Comparison of ENCODE assay signal across 8 cellular contexts in the genomic region with DNA sequence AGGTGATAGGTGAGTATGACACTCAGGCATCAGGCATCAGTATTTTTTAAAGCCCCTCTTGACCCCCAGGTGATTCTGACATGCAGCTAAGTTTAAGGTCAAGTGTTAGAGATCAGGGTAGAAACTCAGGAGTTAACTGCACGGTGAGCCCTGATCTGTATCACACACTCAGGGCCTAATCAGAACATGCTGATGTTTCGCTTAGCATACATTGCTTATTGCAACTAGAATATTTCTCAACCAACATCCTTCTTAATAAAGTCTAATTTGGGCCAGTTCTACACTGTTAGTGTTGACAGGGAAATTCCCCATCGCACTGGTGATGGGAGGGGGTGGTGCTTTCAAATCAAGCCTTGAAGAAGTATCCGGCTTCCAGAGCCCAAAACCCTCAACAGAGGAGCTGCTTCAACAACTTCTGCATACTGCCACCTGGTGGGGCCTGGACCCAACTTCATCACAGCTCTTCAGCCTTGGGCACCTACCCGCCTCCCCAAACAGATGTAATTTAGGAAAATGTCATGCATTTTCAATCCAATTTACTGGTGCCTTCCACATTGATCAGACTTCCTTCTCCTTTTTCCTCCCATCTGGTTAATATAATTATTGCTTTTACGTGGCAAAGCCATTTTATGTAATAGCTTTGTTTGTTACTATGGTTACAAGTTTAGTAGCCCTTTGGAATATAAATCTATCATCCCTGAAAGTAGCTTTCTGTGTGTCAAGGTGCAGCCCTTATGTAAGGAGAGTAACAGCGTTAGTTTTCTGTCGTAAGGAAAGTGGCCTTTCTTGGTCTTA.
DNase-seq lines count a peak whose midpoint lies in the region; ATAC-seq and TF ChIP-seq lines count a peak whose summit lies in the region.

No MANE protein-coding gene starts in this region.

- H3K9me1 ChIP-seq in IMR-90 (ENCODE audit: insufficient read depth, low read length): no peaks in the 10 kb centered on the region

- H3K9me3 Mint-ChIP-seq in Caco-2 (ENCODE audit: unreplicated experiment): no peaks in the 10 kb centered on the region

- H2BK15ac ChIP-seq in IMR-90 (ENCODE audit: low read depth, low read length): no peak overlapping the region; the same call in 2 of the 3 replicates

- H2BK5ac ChIP-seq in IMR-90 (ENCODE audit: low read depth, low read length, poor library complexity, severe bottlenecking): no peak overlapping the region

- no peak overlapping the region for H3K56ac ChIP-seq in IMR-90 (ENCODE audit: extremely low read depth, insufficient read depth, low read length)

- H3K27ac ChIP-seq in IMR-90 (ENCODE audit: insufficient read depth, low read length): no peak overlapping the region
- peak overlapping the region in 3 of 4 donors; percentile 48 to 64 (median 51) for H3K27ac ChIP-seq in Peyer's patch
- H3K27ac ChIP-seq in neural cell (ENCODE audit: low read length): no peak overlapping the region

- H2BK120ac ChIP-seq in IMR-90 (ENCODE audit: low read depth, low read length): no peak overlapping the region

- TF ChIP-seq CTCF in Caco-2 (IDR thresholded peaks at IDR 0.05; ENCODE audit: insufficient read depth in 1 of 2, low read depth in 1 of 2, low read length in 1 of 2, severe bottlenecking in 1 of 2, unreplicated experiment in 1 of 2) (peak; percentile 55 to 66), IMR-90 (conservative IDR thresholded peaks at IDR 0.05; ENCODE audit: low read depth, low read length) (peak; percentile 83), Peyer's patch (IDR thresholded peaks at IDR 0.05) (peak; percentile 64 to 87 (median 72)), neural cell (IDR thresholded peaks at IDR 0.05; ENCODE audit: poor library complexity, severe bottlenecking) (peak; percentile 82)

- H3K4me3 Mint-ChIP-seq in Caco-2 (ENCODE audit: unreplicated experiment): no peak overlapping the region

- peaks cover 3% of the 10 kb centered on the region; the same call in 1 of the 2 replicates for H3K9me3 ChIP-seq in Caco-2
- H3K9me3 ChIP-seq in IMR-90 (ENCODE audit: control insufficient read depth, insufficient read depth, low read length): 0 out of 2 replicates have a peak, but pooled peaks cover 2% of the 10 kb centered on the region
- no peaks in the 10 kb centered on the region for H3K9me3 ChIP-seq in Peyer's patch
- no peaks in the 10 kb centered on the region for H3K9me3 ChIP-seq in neural cell (ENCODE audit: low read length)

- intact Hi-C loops in Caco-2 (cut with micrococcal nuclease; ENCODE audit: unreplicated experiment) (loop anchor here (2.0 to 10.0 kb wide), 3 partner anchors 162 to 410 kb away; no protein-coding TSS in a partner anchor), IMR-90 (cut with micrococcal nuclease) (loop anchor here (1.0 to 2.0 kb wide), 5 partner anchors 134 to 918 kb away; no protein-coding TSS in a partner anchor)

- H3K23ac ChIP-seq in IMR-90 (ENCODE audit: low read depth, low read length): no peak overlapping the region

- no peak overlapping the region for H2AK5ac ChIP-seq in IMR-90 (ENCODE audit: low read depth, low read length)

- no peak overlapping the region for H3K9ac ChIP-seq in IMR-90 (ENCODE audit: low read depth, low read length)
- no peak overlapping the region for H3K9ac ChIP-seq in neural cell (ENCODE audit: low read length)

- TF ChIP-seq EP300 in neural cell (conservative IDR thresholded peaks at IDR 0.05; ENCODE audit: poor library complexity, severe bottlenecking): no peak

- H4K20me1 ChIP-seq in IMR-90 (ENCODE audit: insufficient read depth, low read length) (no peaks in the 10 kb centered on the region), neural cell (ENCODE audit: insufficient read depth) (no peaks in the 10 kb centered on the region)

- H3K4me1 Mint-ChIP-seq in Caco-2 (ENCODE audit: low read depth, unreplicated experiment): peaks cover 21% of the 10 kb centered on the region

- H3F3A ChIP-seq in neural cell (ENCODE audit: insufficient read depth, low read length, poor library complexity, severe bottlenecking): no peaks in the 10 kb centered on the region

- H3K4me1 ChIP-seq in Caco-2 (peaks cover 31% of the 10 kb centered on the region), IMR-90 (ENCODE audit: control insufficient read depth, insufficient read depth, low read length) (peaks cover 3% of the 10 kb centered on the region; the same call in 1 of the 2 replicates), Peyer's patch (peaks cover 0 to 11% (median 5%) of the 10 kb centered on the region in 4 donors)

- H2AK9ac ChIP-seq in IMR-90 (replicated peaks; ENCODE audit: low read depth, low read length, poor library complexity): no peak overlapping the region

- no peak for TF ChIP-seq POLR2A in IMR-90 (IDR thresholded peaks at IDR 0.05; ENCODE audit: low read depth, low read length)
- TF ChIP-seq POLR2A in Peyer's patch (IDR thresholded peaks at IDR 0.05): no peak

- H3K4me3 ChIP-seq in Caco-2 (ENCODE audit: low read depth, low read length): no peak overlapping the region
- H3K4me3 ChIP-seq in IMR-90 (ENCODE audit: insufficient read depth, low read depth, low read length): no peak overlapping the region
- H3K4me3 ChIP-seq in Peyer's patch: no peak overlapping the region
- no peak overlapping the region for H3K4me3 ChIP-seq in neural cell (ENCODE audit: low read length)

- no peak overlapping the region for H3K14ac ChIP-seq in IMR-90 (replicated peaks; ENCODE audit: low read depth, low read length)

- H2BK20ac ChIP-seq in IMR-90 (ENCODE audit: low read depth, low read length): 0 out of 2 replicates have a peak overlapping the region, but pooled peaks have one; percentile 42

- H3K27me3 ChIP-seq in Caco-2 (replicated peaks; ENCODE audit: control insufficient read depth, insufficient read depth, low read length) (no peaks in the 10 kb centered on the region), IMR-90 (ENCODE audit: control insufficient read depth, insufficient read depth, low read length) (peaks cover 2% of the 10 kb centered on the region; the same call in 1 of the 2 replicates), Peyer's patch (no peaks in the 10 kb centered on the region), neural cell (ENCODE audit: insufficient read depth, low read depth, low read length) (no peaks in the 10 kb centered on the region)

- no peak overlapping the region for H3K4ac ChIP-seq in IMR-90 (ENCODE audit: low read depth, low read length)

- no peak overlapping the region for H3K4me2 ChIP-seq in IMR-90 (ENCODE audit: low read depth, low read length)
- no peak overlapping the region for H3K4me2 ChIP-seq in neural cell (ENCODE audit: low read length)

- dilution Hi-C loops in IMR-90 (cut with HindIII; ENCODE audit: low sequenced_read_pairs, unreplicated experiment): no loop called here

- no peak overlapping the region for H3K18ac ChIP-seq in IMR-90 (ENCODE audit: low read depth, low read length)

- H4K5ac ChIP-seq in IMR-90 (ENCODE audit: low read depth, low read length): no peak overlapping the region

- no peak overlapping the region for H3K27ac Mint-ChIP-seq in Caco-2 (ENCODE audit: unreplicated experiment)

- DNase-seq in Caco-2 (peak; percentile 69 to 76), IMR-90 (peak; percentile 85), Peyer's patch (peak; percentile 71 to 93 (median 83)), activated T-helper 1 cell treated with Interleukin-2 at 50 U/mL for 16 hours (ENCODE audit: low read depth) (peak; percentile 68), fibroblast of peridontal ligament (ENCODE audit: extremely low read depth) (peak; percentile 90)
- peak; percentile 86 for DNase-seq in stimulated activated naive CD8-positive, alpha-beta T cell treated with anti-CD3 and anti-CD28 coated beads, Interleukin-15, Interleukin-2, amounts not matched to agents 100 U/mL and 50 U/mL, for 24 hours

- POLR2A ChIA-PET in Caco-2 (lab: Charles Lee) (no interaction called here), IMR-90 (lab: Charles Lee; ENCODE audit: unreplicated experiment) (interaction anchor here (0.5 kb wide), 1 partner anchor 256 kb away, joined by 4 read pairs; no protein-coding TSS in a partner anchor)

- H3K9me2 ChIP-seq in neural cell (ENCODE audit: insufficient read depth, low read length): no peaks in the 10 kb centered on the region

- H4K8ac ChIP-seq in IMR-90 (ENCODE audit: low read depth in 2 of 2, low read length in 2 of 2): no peak overlapping the region

- no peaks in the 10 kb centered on the region for H3K79me2 ChIP-seq in neural cell (replicated peaks; ENCODE audit: insufficient read depth, low read length)

- H3K36me3 ChIP-seq in Caco-2 (ENCODE audit: control insufficient read depth, insufficient read depth, low read length) (no peaks in the 10 kb centered on the region), IMR-90 (ENCODE audit: control insufficient read depth, insufficient read depth, low read length) (no peaks in the 10 kb centered on the region), Peyer's patch (no peaks in the 10 kb centered on the region), neural cell (ENCODE audit: insufficient read depth, low read length) (no peaks in the 10 kb centered on the region)

- 50% methylated on average over 2 of the region's 8 CpGs; no CpG with 5 or more reads in 1 of the 2 experiments for WGBS in IMR-90 (ENCODE audit: extremely low coverage in 2 of 2, insufficient read length in 1 of 2), 2 experiments

- H3K27me3 Mint-ChIP-seq in Caco-2 (ENCODE audit: insufficient read depth, unreplicated experiment): no peaks in the 10 kb centered on the region

- H4K91ac ChIP-seq in IMR-90 (ENCODE audit: insufficient read depth, low read depth, low read length): no peak overlapping the region

- BruUV-seq in Caco-2 (replicated peaks; lab: Mats Ljungman, UMichigan) (no TSS peak), IMR-90 (replicated peaks; lab: Mats Ljungman, UMichigan) (no TSS peak)

- in situ Hi-C loops in IMR-90 (cut with MboI; ENCODE audit: low sequenced_read_pairs): loop anchor here (10.0 kb wide), 2 partner anchors 138 to 332 kb away; no protein-coding TSS in a partner anchor

- ATAC-seq in GM21423 (IDR thresholded peaks at IDR 0.05; ENCODE audit: unreplicated experiment) (peak; percentile 86), IMR-90 (ENCODE audit: low read depth) (peak; percentile 99)
- peak; percentile 95 for ATAC-seq in stimulated activated naive CD8-positive, alpha-beta T cell treated with anti-CD3 and anti-CD28 coated beads, Interleukin-15, Interleukin-2, amounts not matched to agents 100 U/mL and 50 U/mL, for 24 hours

- CTCF ChIA-PET in Caco-2 (lab: Charles Lee) (interaction anchor here (0.5 to 1.4 kb wide), 13 partner anchors 12 to 409 kb away, joined by 3 to 14 read pairs (median 3); no protein-coding TSS in a partner anchor), IMR-90 (lab: Yijun Ruan, JAX) (interaction anchor here (0.7 to 2.4 kb wide), 19 partner anchors 8 to 426 kb away, joined by 3 to 21 read pairs (median 4); no protein-coding TSS in a partner anchor)

- H3K36me3 Mint-ChIP-seq in Caco-2 (ENCODE audit: insufficient read depth, unreplicated experiment): peaks cover 6% of the 10 kb centered on the region

- H2AFZ ChIP-seq in IMR-90 (replicated peaks; ENCODE audit: low read length, poor library complexity) (no peak overlapping the region), neural cell (ENCODE audit: low read depth, low read length) (no peak overlapping the region)

- TF ChIP-seq RAD21 in IMR-90 (IDR thresholded peaks at IDR 0.05; ENCODE audit: low read length): peak; percentile 83
- TF ChIP-seq RAD21 in neural cell (conservative IDR thresholded peaks at IDR 0.05): peak; percentile 73

- H3K79me1 ChIP-seq in IMR-90 (ENCODE audit: low read depth in 1 of 2, low read length in 2 of 2): no peaks in the 10 kb centered on the region

TF ChIP-seq in neural cell, 6 proteins besides CTCF, POLR2A, EP300 and RAD21 (continues in another document):
- peak; percentile 86 for TF ChIP-seq SMC3 (conservative IDR thresholded peaks at IDR 0.05; ENCODE audit: poor library complexity)

Comparison
In these comparisons a context has a peak if more than half of its experiments do, and no peak if none do; other contexts are left out.
1. H3K27ac ChIP-seq: peak in Peyer's patch (3 of 4); none in IMR-90 (single experiment) and neural cell (single experiment).
2. Peak in every context shown above with its lines, with median percentiles within 50 percentile points of each other: DNase-seq, CTCF ChIP-seq and ATAC-seq.